8 cellular contexts compared by ENCODE assay signal in genomic region chr6:2542858-2543218, GRCh38.
DNase-seq lines count a peak whose midpoint lies in the region; ATAC-seq, FAIRE-seq and TF ChIP-seq lines count a peak whose summit lies in the region.

No MANE protein-coding gene starts in this region.

- no TSS peak for BruUV-seq in A673 (replicated peaks; lab: Mats Ljungman, UMichigan)

- ATAC-seq in HG03095 (IDR thresholded peaks at IDR 0.05; ENCODE audit: unreplicated experiment) (peak; percentile 75), aorta (ENCODE audit: low FRiP score) (no peak)

- TF ChIP-seq POLR2A in transverse colon (IDR thresholded peaks at IDR 0.05), result no peak

- DNase-seq in A673 (ENCODE audit: low spot score) (peak; percentile 9), GM18507 (ENCODE audit: extremely low spot score, insufficient read length, low read depth) (peak; percentile 9), RCC 7860 (ENCODE audit: low spot score) (peak; percentile 80), epithelial cell of proximal tubule (ENCODE audit: low read depth) (peak; percentile 49), transverse colon (peak; percentile 13), NCI-H1436 (lab: John Stamatoyannopoulos, UW) (no peak), aorta (no peak)

- H3K9me3 ChIP-seq in A673 (ENCODE audit: low read depth, low read length, poor library complexity, severe bottlenecking) (no peaks in the 10 kb centered on the region), transverse colon (no peaks in the 10 kb centered on the region), aorta (ENCODE audit: control insufficient read depth, low read length) (no peaks in the 10 kb centered on the region)

- H3K27me3 ChIP-seq in A673 (replicated peaks; ENCODE audit: insufficient read depth, low read depth, low read length, poor library complexity) (no peaks in the 10 kb centered on the region), transverse colon (no peaks in the 10 kb centered on the region), aorta (ENCODE audit: control insufficient read depth in 1 of 2, insufficient read depth in 2 of 2, low read length in 1 of 2) (no peaks in the 10 kb centered on the region)

- no peak for TF ChIP-seq EP300 in transverse colon (IDR thresholded peaks at IDR 0.05; ENCODE audit: low read depth)

- POLR2A ChIA-PET in A673 (lab: Charles Lee; ENCODE audit: low non-redundant PET), result interaction anchor here (0.6 kb wide), 1 partner anchor 885 kb away, joined by 3 read pairs; no protein-coding TSS in a partner anchor

- WGBS in transverse colon (ENCODE audit: low coverage in 1 of 2), 2 donors, result 40% methylated on average over 4 of the region's 4 CpGs; no CpG with 5 or more reads in 1 of the 2 donors
- 92 to 95% methylated on average over 4 of the region's 4 CpGs for WGBS in aorta, 2 donors

- H3K4me3 ChIP-seq in A673 (ENCODE audit: low read depth, low read length, poor library complexity, severe bottlenecking) (no peak overlapping the region), epithelial cell of proximal tubule (ENCODE audit: low read depth, low read length) (no peak overlapping the region), transverse colon (no peak overlapping the region), aorta (ENCODE audit: low read length in 2 of 2) (no peak overlapping the region)

- peak; percentile 98 for FAIRE-seq in GM18507 (lab: Jason Lieb, UNC)
- peak; percentile 94 for FAIRE-seq in RCC 7860 (lab: Jason Lieb, UNC)

- in situ Hi-C loops in transverse colon (cut with MboI; ENCODE audit: low pct_ligation_motif_present in 1 of 4, low pct_unique_long_range_greater_than_20kb in 1 of 4, low sequenced_read_pairs in 3 of 4), result no loop called here

- TF ChIP-seq CTCF in A673 (conservative IDR thresholded peaks at IDR 0.05; ENCODE audit: low read depth, low read length) (no peak), epithelial cell of proximal tubule (conservative IDR thresholded peaks at IDR 0.05; ENCODE audit: low read depth, low read length) (no peak), transverse colon (IDR thresholded peaks at IDR 0.05) (no peak)

- no peaks in the 10 kb centered on the region for H3K36me3 ChIP-seq in A673 (ENCODE audit: insufficient read depth, low read length, poor library complexity, severe bottlenecking)
- H3K36me3 ChIP-seq in transverse colon, result no peaks in the 10 kb centered on the region
- no peaks in the 10 kb centered on the region for H3K36me3 ChIP-seq in aorta (ENCODE audit: control insufficient read depth in 1 of 2, insufficient read depth in 2 of 2, low read length in 1 of 2)

- H3K4me1 ChIP-seq in A673 (ENCODE audit: insufficient read depth, low read length, poor library complexity, severe bottlenecking), result no peaks in the 10 kb centered on the region
- peaks cover 0 to 9% (median 3%) of the 10 kb centered on the region in 4 donors for H3K4me1 ChIP-seq in transverse colon
- no peaks in the 10 kb centered on the region for H3K4me1 ChIP-seq in aorta (ENCODE audit: control insufficient read depth in 1 of 2, insufficient read depth in 2 of 2, low read length in 2 of 2)

- CTCF ChIA-PET in A673 (lab: Charles Lee), result no interaction called here

- intact Hi-C loops in A673 (cut with micrococcal nuclease; ENCODE audit: unreplicated experiment) (no loop called here), transverse colon (cut with DNase I; ENCODE audit: low total_unique reads) (no loop called here), aorta (cut with DNase I) (no loop called here)

- no peak overlapping the region for H3K27ac ChIP-seq in A673 (ENCODE audit: low read depth, low read length, poor library complexity, severe bottlenecking)
- no peak overlapping the region for H3K27ac ChIP-seq in transverse colon
- no peak overlapping the region for H3K27ac ChIP-seq in aorta (ENCODE audit: low read depth in 1 of 2, low read length in 2 of 2)

Comparison
In these comparisons a context has a peak if more than half of its experiments do, and no peak if none do; other contexts are left out.
1. DNase-seq: peak in A673 (single experiment), GM18507 (single experiment), RCC 7860 (single experiment), epithelial cell of proximal tubule (single experiment) and transverse colon (single experiment); none in NCI-H1436 (single experiment) and aorta (0 of 2).